In the genomic region with DNA sequence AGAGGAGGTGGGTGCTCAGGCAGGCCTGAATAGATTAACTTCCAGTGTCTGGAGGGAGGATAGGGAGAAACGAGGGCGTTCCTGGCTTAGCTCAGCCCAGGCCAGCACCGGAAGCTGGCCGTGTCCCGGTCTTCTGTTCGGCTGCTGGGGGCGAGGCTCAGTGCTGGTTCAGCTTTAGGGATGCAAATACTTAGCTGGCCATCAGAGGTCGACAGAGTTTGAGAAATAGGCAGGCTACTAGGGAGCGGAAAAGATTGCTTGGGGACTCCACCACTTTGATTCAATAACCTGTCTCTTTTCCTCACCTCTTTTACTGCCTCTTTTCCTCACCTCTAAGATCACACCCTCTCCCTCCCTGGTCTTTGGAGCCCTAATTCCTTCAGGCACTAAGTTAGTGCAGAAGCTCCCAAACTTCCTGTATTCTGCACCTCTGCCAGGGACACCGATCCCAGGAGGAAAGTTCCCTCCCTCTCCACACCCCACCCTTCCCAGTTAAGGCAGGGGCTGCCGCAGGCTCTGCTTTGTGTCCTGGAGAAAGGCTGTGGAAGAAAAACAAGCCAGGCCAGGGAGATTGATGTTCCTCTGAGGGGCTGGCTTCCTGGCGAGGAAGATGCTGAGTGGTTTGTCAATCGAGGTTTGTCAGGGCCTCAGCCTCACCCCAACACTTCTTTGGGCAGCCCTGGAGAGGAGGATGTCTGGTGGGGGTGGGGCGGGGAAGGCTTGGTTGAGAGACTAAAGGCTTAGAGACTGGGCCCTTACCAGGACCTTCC, we compare ENCODE assay signal across 8 cellular contexts. TPM values are rescaled to one million over a fixed set of nuclear protein-coding genes. Genes with fewer than 3 reads are reported as not detected.
DNase-seq lines count a peak whose midpoint lies in the region; ATAC-seq and TF ChIP-seq lines count a peak whose summit lies in the region.

No MANE protein-coding gene starts in this region.

- peak; percentile 89 for ATAC-seq in Right ventricle myocardium inferior
- ATAC-seq in GM18520 (IDR thresholded peaks at IDR 0.05; ENCODE audit: unreplicated experiment): no peak

- H3K4me1 ChIP-seq in right atrium auricular region: peaks cover 0 to 7% of the 10 kb centered on the region in 2 donors

- TF ChIP-seq CTCF in right atrium auricular region (IDR thresholded peaks at IDR 0.05): peak in 1 of 2 donors; percentile 75
- TF ChIP-seq CTCF in fibroblast of villous mesenchyme (IDR thresholded peaks at IDR 0.05; ENCODE audit: insufficient read depth, low read depth, low read length): peak; percentile 61

- DNase-seq in Right ventricle myocardium inferior (ENCODE audit: missing footprints) (no peak), right atrium auricular region (ENCODE audit: low spot score) (no peak), HK-2 (ENCODE audit: unreplicated experiment) (peak; percentile 49), SW 1271 (lab: John Stamatoyannopoulos, UW) (peak; percentile 1 to 23), fibroblast of villous mesenchyme (ENCODE audit: low read depth) (peak; percentile 65), pons (ENCODE audit: low spot score) (peak; percentile 17), SIG-M5 (lab: John Stamatoyannopoulos, UW) (no peak)

- intact Hi-C loops in Right ventricle myocardium inferior (cut with DNase I): loop anchor here (10.0 kb wide), 1 partner anchor 342 kb away; a partner anchor contains a TSS

- no peaks in the 10 kb centered on the region for H3K36me3 ChIP-seq in right atrium auricular region

- no peak overlapping the region for H3K27ac ChIP-seq in right atrium auricular region

- H3K9me3 ChIP-seq in right atrium auricular region: no peaks in the 10 kb centered on the region

- H3K27me3 ChIP-seq in right atrium auricular region: no peaks in the 10 kb centered on the region

- H3K4me3 ChIP-seq in right atrium auricular region (no peak overlapping the region), fibroblast of villous mesenchyme (ENCODE audit: low read depth, low read length) (no peak overlapping the region)

RNA-seq across cellular contexts. Expression of a gene that starts 6.0 kb away (rescaled TPM):
- 18.0 TPM for total RNA-seq in Right ventricle myocardium inferior
- total RNA-seq in right atrium auricular region: 10 to 100 TPM; 23.7 to 42.4 TPM
- total RNA-seq in fibroblast of villous mesenchyme: 10.6 and 24.6 TPM in 2 replicates

Comparison
In these comparisons a context has a peak if more than half of its experiments do, and no peak if none do; other contexts are left out.
1. DNase-seq: peak in HK-2 (single experiment), SW 1271 (2 of 2), fibroblast of villous mesenchyme (single experiment) and pons (single experiment); none in Right ventricle myocardium inferior (single experiment), right atrium auricular region (single experiment) and SIG-M5 (single experiment).